24 cellular contexts compared by ENCODE assay signal in the genomic region with DNA sequence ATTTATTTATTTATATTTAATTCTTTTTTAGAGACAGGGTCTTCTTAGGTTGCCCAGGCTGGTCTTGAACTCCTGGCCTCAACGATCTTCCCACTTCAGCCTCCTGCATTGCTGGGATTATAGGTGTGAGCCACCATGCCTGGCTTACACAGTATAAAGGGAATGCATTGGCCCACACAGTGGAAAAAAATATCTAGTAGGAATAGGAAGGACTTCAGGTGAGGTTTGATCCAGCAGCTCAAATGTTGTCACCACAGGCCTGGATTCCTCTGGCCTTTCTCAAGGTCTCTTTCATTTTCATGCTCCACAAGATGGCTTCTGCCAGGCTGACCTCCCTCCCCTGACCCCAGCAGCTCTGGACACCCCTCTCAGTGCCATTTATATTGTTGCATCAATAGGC. TPM values are rescaled to one million over a fixed set of nuclear protein-coding genes. Genes with fewer than 3 reads are reported as not detected.
DNase-seq lines count a peak whose midpoint lies in the region; ATAC-seq, FAIRE-seq and TF ChIP-seq lines count a peak whose summit lies in the region.
"Had no signal": no experiment of that assay in that cellular context is flagged by ENCODE, and none has a peak within 500 bp of the region (broad histone marks: within the 10 kb centered on the region; RNA-seq: fewer than 3 reads in every experiment).

No MANE protein-coding gene starts in this region.

- H2AFZ ChIP-seq in endothelial cell of umbilical vein (ENCODE audit: low read depth, low read length) (no peak overlapping the region), smooth muscle cell (ENCODE audit: low read depth) (no peak overlapping the region)

- peak overlapping the region in 3 of 11 experiments; percentile 72 to 79 (median 78); a peak in 5 of 22 replicates for H3K27ac ChIP-seq in BLaER1 treated with 17β-estradiol and CSF1 and Interleukin-3, amounts not matched to agents 10 nM and 100 nM
- H3K27ac ChIP-seq in endothelial cell of umbilical vein (ENCODE audit: insufficient read depth, low read depth, low read length) (no peak overlapping the region), stomach (no peak overlapping the region), smooth muscle cell (ENCODE audit: low read depth) (no peak overlapping the region)

- POLR2A ChIA-PET in endothelial cell of umbilical vein (lab: Charles Lee), result no interaction called here

- ATAC-seq in T-helper 17 cell, result no peak
- ATAC-seq: gastrocnemius medialis had no signal

- no peaks in the 10 kb centered on the region for H3K27me3 ChIP-seq in BLaER1 treated with 17β-estradiol and CSF1 and Interleukin-3, amounts not matched to agents 10 nM and 100 nM
- H3K27me3 ChIP-seq in endothelial cell of umbilical vein (ENCODE audit: control insufficient read depth in 2 of 2, insufficient read depth in 2 of 2, low read length in 2 of 2) (no peaks in the 10 kb centered on the region), stomach (no peaks in the 10 kb centered on the region), smooth muscle cell (ENCODE audit: low read depth) (no peaks in the 10 kb centered on the region)
- H3K27me3 ChIP-seq: body of pancreas, esophagus muscularis mucosa, gastrocnemius medialis, spleen, transverse colon had no signal

- WGBS in stomach, 5 donors, result 96 to 100% (median 100%) methylated on average over 1 of the region's 1 CpG
- 97% methylated on average over 1 of the region's 1 CpG for WGBS in smooth muscle cell (ENCODE audit: low lambda C conversion rate)

- TF ChIP-seq CTCF in endothelial cell of umbilical vein (IDR thresholded peaks at IDR 0.05; ENCODE audit: extremely low read depth in 1 of 2, insufficient read depth in 1 of 2, low read depth in 1 of 2, low read length in 2 of 2) (no peak), stomach (IDR thresholded peaks at IDR 0.05) (no peak), smooth muscle cell (IDR thresholded peaks at IDR 0.05; ENCODE audit: borderline replicate concordance, insufficient read depth, poor library complexity, severe bottlenecking) (no peak)

- H3K27ac Mint-ChIP-seq in activated CD4-positive, alpha-beta T cell treated with anti-CD3 and anti-CD28 coated beads, Interleukin-2, amount 10 ng/mL, durations not matched to agents 24 days and 14 days, result peak overlapping the region; percentile 59
- peak overlapping the region; percentile 97 for H3K27ac Mint-ChIP-seq in T-helper 17 cell

- H3K4me1 Mint-ChIP-seq in activated CD4-positive, alpha-beta T cell treated with anti-CD3 and anti-CD28 coated beads, Interleukin-2, amount 10 ng/mL, durations not matched to agents 24 days and 14 days, result peaks cover 13% of the 10 kb centered on the region
- H3K4me1 Mint-ChIP-seq in T-helper 17 cell, result peaks cover 17% of the 10 kb centered on the region

- peaks cover 10% of the 10 kb centered on the region for H3K36me3 Mint-ChIP-seq in activated CD4-positive, alpha-beta T cell treated with anti-CD3 and anti-CD28 coated beads, Interleukin-2, amount 10 ng/mL, durations not matched to agents 24 days and 14 days (ENCODE audit: low read depth)
- no peaks in the 10 kb centered on the region for H3K36me3 Mint-ChIP-seq in T-helper 17 cell (ENCODE audit: low read depth)

- TF ChIP-seq EP300 in stomach (IDR thresholded peaks at IDR 0.05), result no peak

- H4K20me1 ChIP-seq in BLaER1 treated with 17β-estradiol and CSF1 and Interleukin-3, amounts not matched to agents 10 nM and 100 nM, result peaks cover 0 to 8% (median 0%) of the 10 kb centered on the region in 11 experiments; a peak in 2 of 22 replicates
- H4K20me1 ChIP-seq in endothelial cell of umbilical vein (replicated peaks; ENCODE audit: control insufficient read depth, extremely low read depth, insufficient read depth, low read length) (no peaks in the 10 kb centered on the region), smooth muscle cell (ENCODE audit: low read depth) (no peaks in the 10 kb centered on the region)

- no peak overlapping the region for H3K9ac ChIP-seq in BLaER1 treated with 17β-estradiol and CSF1 and Interleukin-3, amounts not matched to agents 10 nM and 100 nM
- H3K9ac ChIP-seq in endothelial cell of umbilical vein (replicated peaks; ENCODE audit: extremely low read depth, insufficient read depth, low read length) (no peak overlapping the region), smooth muscle cell (ENCODE audit: low read depth) (no peak overlapping the region)

- H3F3A ChIP-seq in smooth muscle cell (ENCODE audit: low read depth), result no peaks in the 10 kb centered on the region

- no peak for TF ChIP-seq POLR2A in endothelial cell of umbilical vein (IDR thresholded peaks at IDR 0.05; ENCODE audit: low read depth, low read length)
- no peak for TF ChIP-seq POLR2A in stomach (IDR thresholded peaks at IDR 0.05)

- H3K79me2 ChIP-seq in endothelial cell of umbilical vein (ENCODE audit: control insufficient read depth, insufficient read depth, low read length), result no peaks in the 10 kb centered on the region
- no peaks in the 10 kb centered on the region for H3K79me2 ChIP-seq in smooth muscle cell (ENCODE audit: low read depth)

- intact Hi-C loops in activated CD4-positive, alpha-beta T cell treated with anti-CD3 and anti-CD28 coated beads, Interleukin-2, amount 10 ng/mL, durations not matched to agents 24 days and 14 days (cut with micrococcal nuclease), result no loop called here
- intact Hi-C loops in endothelial cell of umbilical vein (cut with micrococcal nuclease) (loop anchor here (2.0 kb wide), 1 partner anchor 121 kb away; the partner anchor contains the start of gene MAPKBP1), stomach (cut with DNase I; ENCODE audit: low total_unique reads) (no loop called here)

- H3K4me2 ChIP-seq in BLaER1 treated with 17β-estradiol and CSF1 and Interleukin-3, amounts not matched to agents 10 nM and 100 nM, result peak overlapping the region in 7 of 11 experiments; percentile 40 to 97 (median 55); a peak in 6 of 22 replicates
- H3K4me2 ChIP-seq in endothelial cell of umbilical vein (ENCODE audit: insufficient read depth, low read length), result no peak overlapping the region
- no peak overlapping the region for H3K4me2 ChIP-seq in smooth muscle cell

- H3K27me3 Mint-ChIP-seq in activated CD4-positive, alpha-beta T cell treated with anti-CD3 and anti-CD28 coated beads, Interleukin-2, amount 10 ng/mL, durations not matched to agents 24 days and 14 days, result no peaks in the 10 kb centered on the region
- H3K27me3 Mint-ChIP-seq in T-helper 17 cell, result no peaks in the 10 kb centered on the region

- H3K36me3 ChIP-seq in BLaER1 treated with 17β-estradiol and CSF1 and Interleukin-3, amounts not matched to agents 10 nM and 100 nM, result peaks cover 0 to 38% (median 5%) of the 10 kb centered on the region in 11 experiments; a peak in 11 of 22 replicates
- peaks cover 11 to 26% of the 10 kb centered on the region in 2 experiments for H3K36me3 ChIP-seq in endothelial cell of umbilical vein (ENCODE audit: control insufficient read depth in 2 of 2, extremely low read depth in 1 of 2, insufficient read depth in 2 of 2, low read length in 2 of 2)
- H3K36me3 ChIP-seq in stomach, result peaks cover 9 to 46% (median 35%) of the 10 kb centered on the region in 4 donors
- no peaks in the 10 kb centered on the region for H3K36me3 ChIP-seq in smooth muscle cell (ENCODE audit: low read depth)

- H3K4me1 ChIP-seq in BLaER1 treated with 17β-estradiol and CSF1 and Interleukin-3, amounts not matched to agents 10 nM and 100 nM, result peaks cover 39 to 97% (median 93%) of the 10 kb centered on the region in 10 experiments
- H3K4me1 ChIP-seq in endothelial cell of umbilical vein (ENCODE audit: control insufficient read depth, extremely low read depth, insufficient read depth, low read length) (peaks cover 16% of the 10 kb centered on the region), stomach (peaks cover 24 to 35% (median 35%) of the 10 kb centered on the region in 4 donors), smooth muscle cell (ENCODE audit: low read depth) (peaks cover 8% of the 10 kb centered on the region)

- no peaks in the 10 kb centered on the region for H3K9me1 ChIP-seq in endothelial cell of umbilical vein (replicated peaks; ENCODE audit: control insufficient read depth, extremely low read depth, insufficient read depth, low read length)

- peak; percentile 40 for FAIRE-seq in endothelial cell of umbilical vein (lab: Jason Lieb, UNC)

- no peaks in the 10 kb centered on the region for H3K9me3 Mint-ChIP-seq in activated CD4-positive, alpha-beta T cell treated with anti-CD3 and anti-CD28 coated beads, Interleukin-2, amount 10 ng/mL, durations not matched to agents 24 days and 14 days

- H3K4me3 ChIP-seq in BLaER1 treated with 17β-estradiol and CSF1 and Interleukin-3, amounts not matched to agents 10 nM and 100 nM, result no peak overlapping the region
- no peak overlapping the region for H3K4me3 ChIP-seq in endothelial cell of umbilical vein (replicated peaks in 1 of 3; ENCODE audit: insufficient read depth in 1 of 3, low read depth in 1 of 3, low read length in 3 of 3)
- no peak overlapping the region for H3K4me3 ChIP-seq in stomach
- H3K4me3 ChIP-seq in smooth muscle cell, result no peak overlapping the region
- H3K4me3 ChIP-seq: body of pancreas, esophagus muscularis mucosa, gastrocnemius medialis, lung, transverse colon had no signal

- no peak for DNase-seq in activated CD4-positive, alpha-beta T cell treated with anti-CD3 and anti-CD28 coated beads, Interleukin-2, amount 10 ng/mL, durations not matched to agents 24 days and 14 days
- DNase-seq in activated CD4-positive, alpha-beta T cell treated with anti-CD3 and anti-CD28 coated beads, Interleukin-2, amount 50 U/mL, for 1 hour, result no peak
- DNase-seq in T-helper 17 cell (no peak), endothelial cell of umbilical vein (ENCODE audit: low read depth, low spot score) (no peak), anterior cingulate cortex (lab: John Stamatoyannopoulos, UW) (no peak), stomach (no peak), smooth muscle cell (lab: John Stamatoyannopoulos, UW; ENCODE audit: unreplicated experiment) (no peak)
- DNase-seq: activated CD4-positive, alpha-beta T cell treated with anti-CD3 and anti-CD28 coated beads for 48 hours; activated T-cell treated with anti-CD3 and anti-CD28 coated beads for 4 hours; body of pancreas; effector CD8-positive, alpha-beta T cell; gastrocnemius medialis; GOT3; NCI-H1048; NCI-H1930; NCI-H82; occipital lobe; Right ventricle myocardium superior; spleen; stimulated activated CD4-positive, alpha-beta T cell treated with anti-CD3 and anti-CD28 coated beads, Interleukin-4, amount 100 ng/mL, for 24 hours; transverse colon had no signal

- BruUV-seq in endothelial cell of umbilical vein (replicated peaks; lab: Mats Ljungman, UMichigan), result no TSS peak

- CTCF ChIA-PET in endothelial cell of umbilical vein (lab: Charles Lee), result interaction anchor here (1.2 to 2.0 kb wide), 2 partner anchors 9 to 430 kb away, joined by 4 to 27 read pairs; no protein-coding TSS in a partner anchor

- no peaks in the 10 kb centered on the region for H3K9me3 ChIP-seq in BLaER1 treated with 17β-estradiol and CSF1 and Interleukin-3, amounts not matched to agents 10 nM and 100 nM (replicated peaks in 1 of 11)
- no peaks in the 10 kb centered on the region for H3K9me3 ChIP-seq in T-helper 17 cell (ENCODE audit: control insufficient read depth, low read length, poor library complexity, severe bottlenecking)
- no peaks in the 10 kb centered on the region for H3K9me3 ChIP-seq in endothelial cell of umbilical vein (replicated peaks; ENCODE audit: control insufficient read depth, insufficient read depth, low read length)
- H3K9me3 ChIP-seq in stomach, result no peaks in the 10 kb centered on the region
- no peaks in the 10 kb centered on the region for H3K9me3 ChIP-seq in smooth muscle cell (replicated peaks; ENCODE audit: low read depth)
- H3K9me3 ChIP-seq: body of pancreas, esophagus muscularis mucosa, gastrocnemius medialis, spleen, transverse colon had no signal

- dilution Hi-C loops in endothelial cell of umbilical vein (cut with MboI; ENCODE audit: extremely low pct_ligation_motif_present, low sequenced_read_pairs), result no loop called here

- H3K4me3 Mint-ChIP-seq in activated CD4-positive, alpha-beta T cell treated with anti-CD3 and anti-CD28 coated beads, Interleukin-2, amount 10 ng/mL, durations not matched to agents 24 days and 14 days, result no peak overlapping the region
- peak overlapping the region; percentile 28 for H3K4me3 Mint-ChIP-seq in T-helper 17 cell

RNA-seq across cellular contexts. Expression of gene SPTBN5, which starts 2.1 kb away (rescaled TPM):
- total RNA-seq in activated CD4-positive, alpha-beta T cell treated with anti-CD3 and anti-CD28 coated beads, Interleukin-2, amount 10 ng/mL, durations not matched to agents 24 days and 14 days, result 0.64 and 0.65 TPM in 2 replicates
- total RNA-seq in T-helper 17 cell (1 to 10 TPM; 1.9 to 2.2 TPM), endothelial cell of umbilical vein (19.0 and 19.2 TPM in 2 replicates), stomach (1 to 10 TPM in 1 of 5 donors, under 1 TPM in 3, not detected in 1; 0.29 to 4.9 (median 0.80) TPM), smooth muscle cell (0.04 and 0.13 TPM in 2 replicates)
- polyA plus RNA-seq in endothelial cell of umbilical vein (12.0 and 12.6 TPM in 2 replicates), stomach (1 to 10 TPM; 2.6 to 3.2 (median 2.9) TPM), smooth muscle cell (0.08 and 1.1 TPM in 2 replicates)
- polyA plus RNA-seq in endothelial cell of umbilical vein (2011; cell fraction: cytosol; rRNA removed), result 4.1 and 6.6 TPM in 2 replicates
- 128 and 138 TPM in 2 replicates for polyA plus RNA-seq in endothelial cell of umbilical vein (2011; cell fraction: nucleus; rRNA removed)
- polyA plus RNA-seq in endothelial cell of umbilical vein (2012), result 3.0 and 7.8 TPM in 2 replicates
- 7.8 and 9.6 TPM in 2 replicates for polyA minus RNA-seq in endothelial cell of umbilical vein
- 0.10 TPM for polyA minus RNA-seq in endothelial cell of umbilical vein (2011; cell fraction: cytosol; rRNA and poly(A)+ RNA removed)
- polyA minus RNA-seq in endothelial cell of umbilical vein (2011; cell fraction: nucleus; rRNA and poly(A)+ RNA removed), result 26.4 and 30.1 TPM in 2 replicates

RNA-seq across cellular contexts. Expression of gene PLA2G4B, which starts 57.3 kb away (rescaled TPM):
- total RNA-seq in activated CD4-positive, alpha-beta T cell treated with anti-CD3 and anti-CD28 coated beads, Interleukin-2, amount 10 ng/mL, durations not matched to agents 24 days and 14 days, result 8.5 and 8.8 TPM in 2 replicates
- total RNA-seq in T-helper 17 cell (10 to 100 TPM; 23.1 to 34.8 TPM), endothelial cell of umbilical vein (4.0 and 5.6 TPM in 2 replicates), stomach (10 to 100 TPM in 3 of 5 donors, 1 to 10 TPM in 2; 2.6 to 71.2 (median 22.6) TPM), smooth muscle cell (0.85 and 4.2 TPM in 2 replicates)
- polyA plus RNA-seq in endothelial cell of umbilical vein (3.7 and 7.9 TPM in 2 replicates), stomach (10 to 100 TPM in 1 of 3 donors, 1 to 10 TPM in 2; 4.0 to 38.5 (median 5.3) TPM), smooth muscle cell (2.2 and 9.5 TPM in 2 replicates)
- polyA plus RNA-seq in endothelial cell of umbilical vein (2011; cell fraction: cytosol; rRNA removed), result 1.7 and 2.5 TPM in 2 replicates
- polyA plus RNA-seq in endothelial cell of umbilical vein (2011; cell fraction: nucleus; rRNA removed), result 14.1 and 20.3 TPM in 2 replicates
- polyA plus RNA-seq in endothelial cell of umbilical vein (2012), result 1.2 and 2.1 TPM in 2 replicates
- polyA minus RNA-seq in endothelial cell of umbilical vein, result 1.4 and 2.0 TPM in 2 replicates
- not detected for polyA minus RNA-seq in endothelial cell of umbilical vein (2011; cell fraction: cytosol; rRNA and poly(A)+ RNA removed)
- polyA minus RNA-seq in endothelial cell of umbilical vein (2011; cell fraction: nucleus; rRNA and poly(A)+ RNA removed), result 3.5 and 4.1 TPM in 2 replicates

Comparison
In these comparisons a context has a peak if more than half of its experiments do, and no peak if none do; other contexts are left out.
1. H3K4me2 ChIP-seq: peak in BLaER1 treated with 17β-estradiol and CSF1 and Interleukin-3, amounts not matched to agents 10 nM and 100 nM (7 of 11); none in endothelial cell of umbilical vein (single experiment) and smooth muscle cell (single experiment).